15 cellular contexts compared by ENCODE assay signal in genomic region chr1:211684791-211685190, GRCh38. TPM values are rescaled to one million over a fixed set of nuclear protein-coding genes. Genes with fewer than 3 reads are reported as not detected.
DNase-seq lines count a peak whose midpoint lies in the region; ATAC-seq and TF ChIP-seq lines count a peak whose summit lies in the region.
"Had no signal": no experiment of that assay in that cellular context is flagged by ENCODE, and none has a peak within 500 bp of the region (broad histone marks: within the 10 kb centered on the region; RNA-seq: fewer than 3 reads in every experiment).

No MANE protein-coding gene starts in this region.

- H2BK5ac ChIP-seq in neuronal stem cell (ENCODE audit: low read length) = no peak overlapping the region

- peak overlapping the region; percentile 24 for H2AFZ ChIP-seq in neuronal stem cell (ENCODE audit: low read length)

- no peak overlapping the region for H2BK12ac ChIP-seq in neuronal stem cell (ENCODE audit: low read length)

- H2BK120ac ChIP-seq in neuronal stem cell (ENCODE audit: low read depth, low read length) = no peak overlapping the region

- intact Hi-C loops in stomach (cut with DNase I; ENCODE audit: low total_unique reads) = loop anchor here (5.0 to 10.0 kb wide), 3 partner anchors 148 to 770 kb away; partner anchors contain the start of gene LPGAT1

- H3K4me2 ChIP-seq in neuronal stem cell (ENCODE audit: insufficient read depth, low read length, poor library complexity, severe bottlenecking) = no peak overlapping the region

- no peak overlapping the region for H3K14ac ChIP-seq in neuronal stem cell (ENCODE audit: low read length)

- no peak overlapping the region for H3K18ac ChIP-seq in neuronal stem cell (ENCODE audit: low read length)

- H3K79me1 ChIP-seq in neuronal stem cell (ENCODE audit: low read depth, low read length) = no peaks in the 10 kb centered on the region

- TF ChIP-seq POLR2A in stomach (IDR thresholded peaks at IDR 0.05) = no peak

- H3K4ac ChIP-seq in neuronal stem cell (ENCODE audit: low read length) = no peak overlapping the region

- no peak for ATAC-seq in HG03342 (IDR thresholded peaks at IDR 0.05; ENCODE audit: unreplicated experiment)

- H3K4me3 ChIP-seq in WERI-Rb-1 (ENCODE audit: low read depth, low read length) (no peak overlapping the region), fibroblast of mammary gland (ENCODE audit: control insufficient read depth, low read depth, low read length) (no peak overlapping the region), neuronal stem cell (ENCODE audit: low read length in 2 of 2) (no peak overlapping the region), stomach (no peak overlapping the region)
- H3K4me3 ChIP-seq: HAP-1, SJSA1 had no signal

- H3K23ac ChIP-seq in neuronal stem cell (ENCODE audit: low read depth, low read length, poor library complexity) = no peak overlapping the region

- no peak overlapping the region for H4K8ac ChIP-seq in neuronal stem cell (ENCODE audit: low read depth, low read length)

- H3K36me3 ChIP-seq in WERI-Rb-1 = no peaks in the 10 kb centered on the region
- H3K36me3 ChIP-seq in neuronal stem cell (replicated peaks in 1 of 2; ENCODE audit: control insufficient read depth in 2 of 2, insufficient read depth in 2 of 2, low read length in 2 of 2) = no peaks in the 10 kb centered on the region
- H3K36me3 ChIP-seq in stomach = no peaks in the 10 kb centered on the region
- H3K36me3 ChIP-seq: HAP-1, SJSA1 had no signal

- DNase-seq in NCI-H2171 treated with DMSO at 0.1 percent for 48 hours (lab: John Stamatoyannopoulos, UW) (peak; percentile 36), NCI-H2171 (lab: John Stamatoyannopoulos, UW) (no peak), WERI-Rb-1 (no peak), fibroblast of mammary gland (ENCODE audit: low read depth) (peak; percentile 16), neuronal stem cell (ENCODE audit: low spot score) (no peak), NCI-H2029 (lab: John Stamatoyannopoulos, UW) (no peak), stomach (no peak)
- DNase-seq: 8988T, Caco-2, NCI-H1048, NCI-H446 treated with DMSO at 0.1 percent for 48 hours had no signal

- no peak overlapping the region for H4K91ac ChIP-seq in neuronal stem cell (ENCODE audit: low read depth, low read length, poor library complexity)

- H3K9me3 ChIP-seq in WERI-Rb-1 (ENCODE audit: severe bottlenecking) (no peaks in the 10 kb centered on the region), neuronal stem cell (replicated peaks in 1 of 2; ENCODE audit: control insufficient read depth in 2 of 2, insufficient read depth in 1 of 2, low read depth in 1 of 2, low read length in 2 of 2) (no peaks in the 10 kb centered on the region), stomach (no peaks in the 10 kb centered on the region)
- H3K9me3 ChIP-seq: Caco-2, HAP-1, SJSA1 had no signal

- H3K27me3 ChIP-seq in WERI-Rb-1 (ENCODE audit: insufficient read depth, low read depth, severe bottlenecking) (no peaks in the 10 kb centered on the region), neuronal stem cell (ENCODE audit: control insufficient read depth in 3 of 3, insufficient read depth in 3 of 3, low read depth in 1 of 3, low read length in 3 of 3) (no peaks in the 10 kb centered on the region), stomach (peaks cover 0 to 5% (median 0%) of the 10 kb centered on the region in 3 donors)
- H3K27me3 ChIP-seq: SJSA1 had no signal

- H3K4me1 ChIP-seq in neuronal stem cell (ENCODE audit: control insufficient read depth in 2 of 2, insufficient read depth in 1 of 2, low read depth in 1 of 2, low read length in 2 of 2) (peaks cover 0 to 2% of the 10 kb centered on the region in 2 donors), stomach (peaks cover 0 to 5% (median 0%) of the 10 kb centered on the region in 4 donors)
- H3K4me1 ChIP-seq: Caco-2 had no signal

- H3K27ac ChIP-seq in WERI-Rb-1 = peak overlapping the region; percentile 8; the same call in 1 of the 2 replicates
- no peak overlapping the region for H3K27ac ChIP-seq in neuronal stem cell (replicated peaks; ENCODE audit: low read length)
- H3K27ac ChIP-seq in stomach = no peak overlapping the region
- H3K27ac ChIP-seq: SJSA1 had no signal

- H2BK15ac ChIP-seq in neuronal stem cell (ENCODE audit: low read length) = no peak overlapping the region

- no CpG with 5 or more reads among the region's 3 CpGs for WGBS in neuronal stem cell (ENCODE audit: extremely low coverage in 2 of 2, insufficient read length in 2 of 2, insufficient replicate concordance in 1 of 2), 2 donors
- WGBS in stomach, 5 donors = 78 to 89% (median 85%) methylated on average over 3 of the region's 3 CpGs

- TF ChIP-seq EP300 in stomach (IDR thresholded peaks at IDR 0.05) = no peak

- TF ChIP-seq CTCF in WERI-Rb-1 (IDR thresholded peaks at IDR 0.05; ENCODE audit: low read depth, low read length) (no peak), fibroblast of mammary gland (conservative IDR thresholded peaks at IDR 0.05; ENCODE audit: control insufficient read depth, insufficient read depth, low read depth, low read length) (no peak), stomach (IDR thresholded peaks at IDR 0.05) (no peak)

- H3K9ac ChIP-seq in neuronal stem cell (ENCODE audit: low read depth, low read length, poor library complexity) = no peak overlapping the region

- no peak overlapping the region for H2AK5ac ChIP-seq in neuronal stem cell (ENCODE audit: low read depth, low read length)

RNA-seq across cellular contexts. Expression of gene NEK2, which starts 9.4 kb away (rescaled TPM):
- 35.5 TPM for polyA plus RNA-seq in neuronal stem cell (2013, experiment 1 of 2)
- 36.7 TPM for polyA plus RNA-seq in neuronal stem cell (2013, experiment 2 of 2)
- 1 to 10 TPM in 2 of 5 donors, not detected in 3; 4.9 to 6.1 TPM for total RNA-seq in stomach
- polyA plus RNA-seq in stomach = 1 to 10 TPM; 1.5 to 4.6 (median 2.2) TPM
- polyA plus RNA-seq: CD14-positive monocyte had no signal

Comparison
In these comparisons a context has a peak if more than half of its experiments do, and no peak if none do; other contexts are left out.
1. DNase-seq: peak in NCI-H2171 treated with DMSO at 0.1 percent for 48 hours (single experiment) and fibroblast of mammary gland (single experiment); none in NCI-H2171 (single experiment), WERI-Rb-1 (single experiment), neuronal stem cell (single experiment), NCI-H2029 (single experiment) and stomach (single experiment).